ENCODE assay signal across 10 cellular contexts in the genomic region with DNA sequence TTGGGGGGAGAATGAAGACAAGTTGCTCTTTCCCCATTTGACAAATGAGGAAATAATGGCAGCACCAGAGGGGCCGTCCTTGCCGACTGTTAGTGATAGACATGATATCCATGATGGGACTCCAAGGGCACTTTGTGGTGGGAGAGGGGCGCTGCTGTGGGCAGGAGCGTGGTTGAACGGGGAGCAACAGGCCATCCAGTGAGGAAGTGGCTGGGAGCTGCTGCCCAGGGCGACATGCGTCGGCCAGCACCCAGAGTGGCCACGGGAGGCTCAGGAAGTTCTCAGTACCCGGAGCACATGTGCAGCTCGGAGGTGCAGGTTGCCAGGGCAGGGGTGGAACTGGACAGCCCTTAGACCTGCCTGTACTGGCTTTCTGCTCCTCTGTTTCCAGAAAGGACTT.
"Had no signal": no experiment of that assay in that cellular context is flagged by ENCODE, and none has a peak within 500 bp of the region (broad histone marks: within the 10 kb centered on the region; RNA-seq: fewer than 3 reads in every experiment).

No MANE protein-coding gene starts in this region.

- H3K27ac ChIP-seq: GM23248, HL-60 had no signal

- H3K9ac ChIP-seq: GM23248 had no signal

- ATAC-seq: HCT116, HepG2, K562 had no signal

- H3K4me3 ChIP-seq: GM23248, HAP-1, K562 had no signal

- H3K36me3 ChIP-seq: HAP-1 had no signal

- DNase-seq: GM23248, GOT3, H7, HFFc6, IMR-90 had no signal

- H3K9me3 ChIP-seq: HAP-1 had no signal

- H2AFZ ChIP-seq: GM23248 had no signal
